Comparison of ENCODE assay signal across 1 cellular context in the genomic region with DNA sequence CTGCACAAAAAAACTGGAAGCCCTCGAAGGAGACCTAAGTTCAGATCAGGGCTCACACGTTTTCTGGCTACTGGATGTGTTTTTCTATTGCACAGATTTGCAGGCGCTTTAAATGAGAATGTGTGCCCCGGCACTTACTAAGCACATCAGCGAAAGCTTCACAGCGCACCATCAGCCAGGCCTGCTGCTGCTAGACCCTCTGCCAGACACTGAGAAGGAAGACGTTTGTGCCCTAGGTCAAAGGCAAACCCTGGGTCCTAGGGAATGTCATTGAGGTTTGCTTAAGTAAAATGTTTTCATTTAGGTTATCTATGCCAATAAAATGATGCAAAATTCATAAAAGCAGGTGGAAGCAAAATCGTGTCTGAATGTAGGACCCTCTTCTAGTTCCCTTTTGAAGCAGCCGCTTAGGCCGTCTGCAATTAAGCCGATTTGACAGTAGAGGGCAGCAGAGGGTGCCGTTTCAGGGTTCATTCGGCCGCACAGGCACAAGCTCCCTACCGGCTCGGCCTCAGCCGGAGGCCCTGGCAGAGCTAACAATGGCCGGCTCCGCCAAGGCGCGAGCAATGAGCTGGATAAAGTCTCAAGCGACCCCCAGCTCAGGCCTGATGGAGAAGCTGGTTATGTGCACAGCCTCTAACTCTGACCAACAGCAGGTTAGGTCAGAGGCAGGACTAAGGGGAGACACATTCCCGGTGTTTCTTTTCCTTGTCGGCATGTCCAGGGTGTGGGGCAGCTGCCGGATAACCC.
A peak's percentile ranks its signal among the peaks of the same experiment; 100 is the strongest.
TF ChIP-seq lines count a peak whose summit lies in the region.

No MANE protein-coding gene starts in this region.

TF ChIP-seq in HepG2, 621 proteins besides CTCF, POLR2A, EP300 and RAD21 (continued from another document and continues in another):
- TF ChIP-seq, protein P1, sequence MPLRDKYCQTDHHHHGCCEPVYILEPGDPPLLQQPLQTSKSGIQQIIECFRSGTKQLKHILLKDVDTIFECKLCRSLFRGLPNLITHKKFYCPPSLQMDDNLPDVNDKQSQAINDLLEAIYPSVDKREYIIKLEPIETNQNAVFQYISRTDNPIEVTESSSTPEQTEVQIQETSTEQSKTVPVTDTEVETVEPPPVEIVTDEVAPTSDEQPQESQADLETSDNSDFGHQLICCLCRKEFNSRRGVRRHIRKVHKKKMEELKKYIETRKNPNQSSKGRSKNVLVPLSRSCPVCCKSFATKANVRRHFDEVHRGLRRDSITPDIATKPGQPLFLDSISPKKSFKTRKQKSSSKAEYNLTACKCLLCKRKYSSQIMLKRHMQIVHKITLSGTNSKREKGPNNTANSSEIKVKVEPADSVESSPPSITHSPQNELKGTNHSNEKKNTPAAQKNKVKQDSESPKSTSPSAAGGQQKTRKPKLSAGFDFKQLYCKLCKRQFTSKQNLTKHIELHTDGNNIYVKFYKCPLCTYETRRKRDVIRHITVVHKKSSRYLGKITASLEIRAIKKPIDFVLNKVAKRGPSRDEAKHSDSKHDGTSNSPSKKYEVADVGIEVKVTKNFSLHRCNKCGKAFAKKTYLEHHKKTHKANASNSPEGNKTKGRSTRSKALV (CRISPR knock-in tag; IDR thresholded peaks at IDR 0.05): peak; percentile 70; the same call in 1 of the 2 replicates
- TF ChIP-seq TCF7 (IDR thresholded peaks at IDR 0.05; ENCODE audit: low read depth): peak; percentile 33; the same call in 1 of the 2 replicates
- no peak for TF ChIP-seq HNF4G (IDR thresholded peaks at IDR 0.05; ENCODE audit: borderline replicate concordance, low read depth, low read length)
- 0 out of 2 replicates have a peak, but pooled peaks have one; percentile 18 for TF ChIP-seq HNF4G (CRISPR knock-in tag; IDR thresholded peaks at IDR 0.05; ENCODE audit: borderline replicate concordance, low read depth)
- no peak for TF ChIP-seq KLF16 (CRISPR knock-in tag; IDR thresholded peaks at IDR 0.05)
- TF ChIP-seq, protein P2, sequence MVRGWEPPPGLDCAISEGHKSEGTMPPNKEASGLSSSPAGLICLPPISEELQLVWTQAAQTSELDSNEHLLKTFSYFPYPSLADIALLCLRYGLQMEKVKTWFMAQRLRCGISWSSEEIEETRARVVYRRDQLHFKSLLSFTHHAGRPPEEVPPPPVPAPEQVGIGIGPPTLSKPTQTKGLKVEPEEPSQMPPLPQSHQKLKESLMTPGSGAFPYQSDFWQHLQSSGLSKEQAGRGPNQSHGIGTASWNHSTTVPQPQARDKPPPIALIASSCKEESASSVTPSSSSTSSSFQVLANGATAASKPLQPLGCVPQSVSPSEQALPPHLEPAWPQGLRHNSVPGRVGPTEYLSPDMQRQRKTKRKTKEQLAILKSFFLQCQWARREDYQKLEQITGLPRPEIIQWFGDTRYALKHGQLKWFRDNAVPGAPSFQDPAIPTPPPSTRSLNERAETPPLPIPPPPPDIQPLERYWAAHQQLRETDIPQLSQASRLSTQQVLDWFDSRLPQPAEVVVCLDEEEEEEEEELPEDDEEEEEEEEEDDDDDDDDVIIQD (CRISPR knock-in tag; IDR thresholded peaks at IDR 0.05; ENCODE audit: low read depth): no peak
- TF ChIP-seq, protein P3, sequence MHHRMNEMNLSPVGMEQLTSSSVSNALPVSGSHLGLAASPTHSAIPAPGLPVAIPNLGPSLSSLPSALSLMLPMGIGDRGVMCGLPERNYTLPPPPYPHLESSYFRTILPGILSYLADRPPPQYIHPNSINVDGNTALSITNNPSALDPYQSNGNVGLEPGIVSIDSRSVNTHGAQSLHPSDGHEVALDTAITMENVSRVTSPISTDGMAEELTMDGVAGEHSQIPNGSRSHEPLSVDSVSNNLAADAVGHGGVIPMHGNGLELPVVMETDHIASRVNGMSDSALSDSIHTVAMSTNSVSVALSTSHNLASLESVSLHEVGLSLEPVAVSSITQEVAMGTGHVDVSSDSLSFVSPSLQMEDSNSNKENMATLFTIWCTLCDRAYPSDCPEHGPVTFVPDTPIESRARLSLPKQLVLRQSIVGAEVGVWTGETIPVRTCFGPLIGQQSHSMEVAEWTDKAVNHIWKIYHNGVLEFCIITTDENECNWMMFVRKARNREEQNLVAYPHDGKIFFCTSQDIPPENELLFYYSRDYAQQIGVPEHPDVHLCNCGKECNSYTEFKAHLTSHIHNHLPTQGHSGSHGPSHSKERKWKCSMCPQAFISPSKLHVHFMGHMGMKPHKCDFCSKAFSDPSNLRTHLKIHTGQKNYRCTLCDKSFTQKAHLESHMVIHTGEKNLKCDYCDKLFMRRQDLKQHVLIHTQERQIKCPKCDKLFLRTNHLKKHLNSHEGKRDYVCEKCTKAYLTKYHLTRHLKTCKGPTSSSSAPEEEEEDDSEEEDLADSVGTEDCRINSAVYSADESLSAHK (CRISPR knock-in tag; IDR thresholded peaks at IDR 0.05; ENCODE audit: borderline replicate concordance): no peak
- TF ChIP-seq SOX6 (IDR thresholded peaks at IDR 0.05): no peak
- TF ChIP-seq SOX6 (CRISPR knock-in tag; IDR thresholded peaks at IDR 0.05): peak; percentile 19; the same call in 1 of the 2 replicates
- no peak for TF ChIP-seq RAD51 (IDR thresholded peaks at IDR 0.05; ENCODE audit: borderline replicate concordance)
- TF ChIP-seq NPAS2 (CRISPR knock-in tag; IDR thresholded peaks at IDR 0.05; ENCODE audit: borderline replicate concordance): no peak
- no peak for TF ChIP-seq KMT2B (CRISPR knock-in tag; IDR thresholded peaks at IDR 0.05)
- peak; percentile 61; the same call in 1 of the 2 replicates for TF ChIP-seq ZNF331 (CRISPR knock-in tag; IDR thresholded peaks at IDR 0.05)
- TF ChIP-seq, protein P4, sequence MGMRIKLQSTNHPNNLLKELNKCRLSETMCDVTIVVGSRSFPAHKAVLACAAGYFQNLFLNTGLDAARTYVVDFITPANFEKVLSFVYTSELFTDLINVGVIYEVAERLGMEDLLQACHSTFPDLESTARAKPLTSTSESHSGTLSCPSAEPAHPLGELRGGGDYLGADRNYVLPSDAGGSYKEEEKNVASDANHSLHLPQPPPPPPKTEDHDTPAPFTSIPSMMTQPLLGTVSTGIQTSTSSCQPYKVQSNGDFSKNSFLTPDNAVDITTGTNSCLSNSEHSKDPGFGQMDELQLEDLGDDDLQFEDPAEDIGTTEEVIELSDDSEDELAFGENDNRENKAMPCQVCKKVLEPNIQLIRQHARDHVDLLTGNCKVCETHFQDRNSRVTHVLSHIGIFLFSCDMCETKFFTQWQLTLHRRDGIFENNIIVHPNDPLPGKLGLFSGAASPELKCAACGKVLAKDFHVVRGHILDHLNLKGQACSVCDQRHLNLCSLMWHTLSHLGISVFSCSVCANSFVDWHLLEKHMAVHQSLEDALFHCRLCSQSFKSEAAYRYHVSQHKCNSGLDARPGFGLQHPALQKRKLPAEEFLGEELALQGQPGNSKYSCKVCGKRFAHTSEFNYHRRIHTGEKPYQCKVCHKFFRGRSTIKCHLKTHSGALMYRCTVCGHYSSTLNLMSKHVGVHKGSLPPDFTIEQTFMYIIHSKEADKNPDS (CRISPR knock-in tag; IDR thresholded peaks at IDR 0.05): no peak
- TF ChIP-seq, protein P5, sequence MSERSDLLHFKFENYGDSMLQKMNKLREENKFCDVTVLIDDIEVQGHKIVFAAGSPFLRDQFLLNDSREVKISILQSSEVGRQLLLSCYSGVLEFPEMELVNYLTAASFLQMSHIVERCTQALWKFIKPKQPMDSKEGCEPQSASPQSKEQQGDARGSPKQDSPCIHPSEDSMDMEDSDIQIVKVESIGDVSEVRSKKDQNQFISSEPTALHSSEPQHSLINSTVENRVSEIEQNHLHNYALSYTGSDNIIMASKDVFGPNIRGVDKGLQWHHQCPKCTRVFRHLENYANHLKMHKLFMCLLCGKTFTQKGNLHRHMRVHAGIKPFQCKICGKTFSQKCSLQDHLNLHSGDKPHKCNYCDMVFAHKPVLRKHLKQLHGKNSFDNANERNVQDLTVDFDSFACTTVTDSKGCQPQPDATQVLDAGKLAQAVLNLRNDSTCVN (CRISPR knock-in tag; IDR thresholded peaks at IDR 0.05; ENCODE audit: borderline replicate concordance): peak; percentile 56; the same call in 1 of the 2 replicates
- TF ChIP-seq, protein P6, sequence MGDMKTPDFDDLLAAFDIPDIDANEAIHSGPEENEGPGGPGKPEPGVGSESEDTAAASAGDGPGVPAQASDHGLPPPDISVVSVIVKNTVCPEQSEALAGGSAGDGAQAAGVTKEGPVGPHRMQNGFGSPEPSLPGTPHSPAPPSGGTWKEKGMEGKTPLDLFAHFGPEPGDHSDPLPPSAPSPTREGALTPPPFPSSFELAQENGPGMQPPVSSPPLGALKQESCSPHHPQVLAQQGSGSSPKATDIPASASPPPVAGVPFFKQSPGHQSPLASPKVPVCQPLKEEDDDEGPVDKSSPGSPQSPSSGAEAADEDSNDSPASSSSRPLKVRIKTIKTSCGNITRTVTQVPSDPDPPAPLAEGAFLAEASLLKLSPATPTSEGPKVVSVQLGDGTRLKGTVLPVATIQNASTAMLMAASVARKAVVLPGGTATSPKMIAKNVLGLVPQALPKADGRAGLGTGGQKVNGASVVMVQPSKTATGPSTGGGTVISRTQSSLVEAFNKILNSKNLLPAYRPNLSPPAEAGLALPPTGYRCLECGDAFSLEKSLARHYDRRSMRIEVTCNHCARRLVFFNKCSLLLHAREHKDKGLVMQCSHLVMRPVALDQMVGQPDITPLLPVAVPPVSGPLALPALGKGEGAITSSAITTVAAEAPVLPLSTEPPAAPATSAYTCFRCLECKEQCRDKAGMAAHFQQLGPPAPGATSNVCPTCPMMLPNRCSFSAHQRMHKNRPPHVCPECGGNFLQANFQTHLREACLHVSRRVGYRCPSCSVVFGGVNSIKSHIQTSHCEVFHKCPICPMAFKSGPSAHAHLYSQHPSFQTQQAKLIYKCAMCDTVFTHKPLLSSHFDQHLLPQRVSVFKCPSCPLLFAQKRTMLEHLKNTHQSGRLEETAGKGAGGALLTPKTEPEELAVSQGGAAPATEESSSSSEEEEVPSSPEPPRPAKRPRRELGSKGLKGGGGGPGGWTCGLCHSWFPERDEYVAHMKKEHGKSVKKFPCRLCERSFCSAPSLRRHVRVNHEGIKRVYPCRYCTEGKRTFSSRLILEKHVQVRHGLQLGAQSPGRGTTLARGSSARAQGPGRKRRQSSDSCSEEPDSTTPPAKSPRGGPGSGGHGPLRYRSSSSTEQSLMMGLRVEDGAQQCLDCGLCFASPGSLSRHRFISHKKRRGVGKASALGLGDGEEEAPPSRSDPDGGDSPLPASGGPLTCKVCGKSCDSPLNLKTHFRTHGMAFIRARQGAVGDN (CRISPR knock-in tag; IDR thresholded peaks at IDR 0.05): peak; percentile 60
- no peak for TF ChIP-seq ZNF547 (CRISPR knock-in tag; IDR thresholded peaks at IDR 0.05)
- TF ChIP-seq ZNF766 (CRISPR knock-in tag; IDR thresholded peaks at IDR 0.05; ENCODE audit: borderline replicate concordance): no peak
- TF ChIP-seq ZNF274 (CRISPR knock-in tag; IDR thresholded peaks at IDR 0.05): no peak; the same call in 1 of the 2 replicates
- no peak for TF ChIP-seq POLR2G (IDR thresholded peaks at IDR 0.05; ENCODE audit: low read depth, low read length)
- TF ChIP-seq TSC22D2 (CRISPR knock-in tag; IDR thresholded peaks at IDR 0.05; ENCODE audit: borderline replicate concordance): peak; percentile 58; the same call in 1 of the 2 replicates
- 0 out of 2 replicates have a peak, but pooled peaks have one; percentile 23 for TF ChIP-seq PHF8 (CRISPR knock-in tag; IDR thresholded peaks at IDR 0.05)
- peak; percentile 98 for TF ChIP-seq STAG1 (CRISPR knock-in tag; IDR thresholded peaks at IDR 0.05)
- TF ChIP-seq ARNTL (CRISPR knock-in tag; IDR thresholded peaks at IDR 0.05): no peak
- TF ChIP-seq CREB1 (IDR thresholded peaks at IDR 0.05): no peak
- TF ChIP-seq CREB1 (CRISPR knock-in tag; IDR thresholded peaks at IDR 0.05): no peak
- 0 out of 2 replicates have a peak, but pooled peaks have one; percentile 42 for TF ChIP-seq ZNF232 (CRISPR knock-in tag; IDR thresholded peaks at IDR 0.05; ENCODE audit: borderline replicate concordance)
- 0 out of 2 replicates have a peak, but pooled peaks have one; percentile 65 for TF ChIP-seq RELA (CRISPR knock-in tag; IDR thresholded peaks at IDR 0.05)
- TF ChIP-seq ZSCAN31 (CRISPR knock-in tag; IDR thresholded peaks at IDR 0.05; ENCODE audit: low read depth): no peak
- TF ChIP-seq SPEN (CRISPR knock-in tag; IDR thresholded peaks at IDR 0.05; ENCODE audit: low read depth): 0 out of 2 replicates have a peak, but pooled peaks have one; percentile 32
- TF ChIP-seq, protein P7, sequence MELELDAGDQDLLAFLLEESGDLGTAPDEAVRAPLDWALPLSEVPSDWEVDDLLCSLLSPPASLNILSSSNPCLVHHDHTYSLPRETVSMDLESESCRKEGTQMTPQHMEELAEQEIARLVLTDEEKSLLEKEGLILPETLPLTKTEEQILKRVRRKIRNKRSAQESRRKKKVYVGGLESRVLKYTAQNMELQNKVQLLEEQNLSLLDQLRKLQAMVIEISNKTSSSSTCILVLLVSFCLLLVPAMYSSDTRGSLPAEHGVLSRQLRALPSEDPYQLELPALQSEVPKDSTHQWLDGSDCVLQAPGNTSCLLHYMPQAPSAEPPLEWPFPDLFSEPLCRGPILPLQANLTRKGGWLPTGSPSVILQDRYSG (CRISPR knock-in tag; IDR thresholded peaks at IDR 0.05): no peak
- TF ChIP-seq ZBTB3 (CRISPR knock-in tag; IDR thresholded peaks at IDR 0.05; ENCODE audit: borderline replicate concordance, low read depth): no peak
- TF ChIP-seq ZNF329 (CRISPR knock-in tag; IDR thresholded peaks at IDR 0.05; ENCODE audit: low read depth): no peak
- TF ChIP-seq ZBTB7A (CRISPR knock-in tag; IDR thresholded peaks at IDR 0.05): no peak
